In genomic region chr2:54106631-54107454, GRCh38 we compare ENCODE assay signal across 8 cellular contexts. TPM values are rescaled to one million over a fixed set of nuclear protein-coding genes. Genes with fewer than 3 reads are reported as not detected.
DNase-seq lines count a peak whose midpoint lies in the region; ATAC-seq, FAIRE-seq and TF ChIP-seq lines count a peak whose summit lies in the region.

No MANE protein-coding gene starts in this region.

- H3K9me3 Mint-ChIP-seq in activated T-cell treated with anti-CD3 and anti-CD28 coated beads, Interleukin-2, amount 50 U/mL, for 4 hours, result no peaks in the 10 kb centered on the region

- H3K4me3 ChIP-seq in fibroblast of pulmonary artery (replicated peaks; ENCODE audit: low read depth, low read length) (no peak overlapping the region), neuronal stem cell (ENCODE audit: low read length in 2 of 2) (no peak overlapping the region)

- H2BK5ac ChIP-seq in neuronal stem cell (ENCODE audit: low read length), result no peak overlapping the region

- H3K27me3 ChIP-seq in neuronal stem cell (ENCODE audit: control insufficient read depth in 3 of 3, insufficient read depth in 3 of 3, low read depth in 1 of 3, low read length in 3 of 3), result no peaks in the 10 kb centered on the region

- ATAC-seq in HG03066 (IDR thresholded peaks at IDR 0.05; ENCODE audit: low read depth, unreplicated experiment) (peak; percentile 66), HG03025 (IDR thresholded peaks at IDR 0.05; ENCODE audit: low FRiP score, unreplicated experiment) (no peak)
- peak; percentile 69 to 84 for ATAC-seq in activated T-cell treated with anti-CD3 and anti-CD28 coated beads, Interleukin-2, amount 50 U/mL, for 4 hours

- H3K27ac ChIP-seq in neuronal stem cell (replicated peaks; ENCODE audit: low read length), result no peak overlapping the region

- H3K4me3 Mint-ChIP-seq in activated T-cell treated with anti-CD3 and anti-CD28 coated beads, Interleukin-2, amount 50 U/mL, for 4 hours, result no peak overlapping the region

- H4K8ac ChIP-seq in neuronal stem cell (ENCODE audit: low read depth, low read length), result no peak overlapping the region

- H3K9me3 ChIP-seq in neuronal stem cell (replicated peaks in 1 of 2; ENCODE audit: control insufficient read depth in 2 of 2, insufficient read depth in 1 of 2, low read depth in 1 of 2, low read length in 2 of 2), result no peaks in the 10 kb centered on the region

- no peak overlapping the region for H2AK5ac ChIP-seq in neuronal stem cell (ENCODE audit: low read depth, low read length)

- no peaks in the 10 kb centered on the region for H3K36me3 Mint-ChIP-seq in activated T-cell treated with anti-CD3 and anti-CD28 coated beads, Interleukin-2, amount 50 U/mL, for 4 hours (ENCODE audit: insufficient read depth)

- H2AFZ ChIP-seq in neuronal stem cell (ENCODE audit: low read length), result peak overlapping the region; percentile 55

- peaks cover 1 to 5% of the 10 kb centered on the region in 2 donors for H3K4me1 ChIP-seq in neuronal stem cell (ENCODE audit: control insufficient read depth in 2 of 2, insufficient read depth in 1 of 2, low read depth in 1 of 2, low read length in 2 of 2)

- peak; percentile 75 for FAIRE-seq in GM12891 (lab: Jason Lieb, UNC)

- TF ChIP-seq POLR2A in GM12891 (IDR thresholded peaks at IDR 0.05; ENCODE audit: low read depth, low read length), result no peak

- no peak overlapping the region for H3K4ac ChIP-seq in neuronal stem cell (ENCODE audit: low read length)

- H3K9ac ChIP-seq in neuronal stem cell (ENCODE audit: low read depth, low read length, poor library complexity), result no peak overlapping the region

- no peak overlapping the region for H3K14ac ChIP-seq in neuronal stem cell (ENCODE audit: low read length)

- H3K4me2 ChIP-seq in neuronal stem cell (ENCODE audit: insufficient read depth, low read length, poor library complexity, severe bottlenecking), result no peak overlapping the region

- H3K27me3 Mint-ChIP-seq in activated T-cell treated with anti-CD3 and anti-CD28 coated beads, Interleukin-2, amount 50 U/mL, for 4 hours (ENCODE audit: low read depth), result no peaks in the 10 kb centered on the region

- no peak overlapping the region for H2BK12ac ChIP-seq in neuronal stem cell (ENCODE audit: low read length)

- H3K36me3 ChIP-seq in neuronal stem cell (replicated peaks in 1 of 2; ENCODE audit: control insufficient read depth in 2 of 2, insufficient read depth in 2 of 2, low read length in 2 of 2), result no peaks in the 10 kb centered on the region

- no peak overlapping the region for H2BK120ac ChIP-seq in neuronal stem cell (ENCODE audit: low read depth, low read length)

- peak; percentile 71 for TF ChIP-seq CTCF in AG09319 (IDR thresholded peaks at IDR 0.05; ENCODE audit: low read depth, low read length)
- peak; percentile 85 for TF ChIP-seq CTCF in fibroblast of pulmonary artery (IDR thresholded peaks at IDR 0.05; ENCODE audit: low read length, missing control alignments)

- H3K23ac ChIP-seq in neuronal stem cell (ENCODE audit: low read depth, low read length, poor library complexity), result no peak overlapping the region

- no peak overlapping the region for H3K18ac ChIP-seq in neuronal stem cell (ENCODE audit: low read length)

- H4K91ac ChIP-seq in neuronal stem cell (ENCODE audit: low read depth, low read length, poor library complexity), result no peak overlapping the region

- no CpG with 5 or more reads among the region's 12 CpGs for WGBS in neuronal stem cell (ENCODE audit: extremely low coverage in 2 of 2, insufficient read length in 2 of 2, insufficient replicate concordance in 1 of 2), 2 donors

- peaks cover 10% of the 10 kb centered on the region for H3K4me1 Mint-ChIP-seq in activated T-cell treated with anti-CD3 and anti-CD28 coated beads, Interleukin-2, amount 50 U/mL, for 4 hours (ENCODE audit: low read depth)

- DNase-seq in AG09319 (ENCODE audit: extremely low read depth, low read depth), result no peak
- no peak for DNase-seq in GM12891 (ENCODE audit: insufficient read length, low spot score)
- DNase-seq in NCI-H82 (lab: John Stamatoyannopoulos, UW), result peak; percentile 68
- peak; percentile 27 for DNase-seq in activated T-cell treated with anti-CD3 and anti-CD28 coated beads, Interleukin-2, amount 50 U/mL, for 4 hours
- DNase-seq in fibroblast of pulmonary artery (ENCODE audit: low read depth), result peak; percentile 71
- no peak for DNase-seq in neuronal stem cell (ENCODE audit: low spot score)

- no peak overlapping the region for H2BK15ac ChIP-seq in neuronal stem cell (ENCODE audit: low read length)

- no peaks in the 10 kb centered on the region for H3K79me1 ChIP-seq in neuronal stem cell (ENCODE audit: low read depth, low read length)

TF ChIP-seq in GM12891, 5 proteins besides CTCF, POLR2A, EP300 and RAD21:
- TF ChIP-seq PAX5 (IDR thresholded peaks at IDR 0.05; ENCODE audit: insufficient read depth, low read length, severe bottlenecking), result no peak
- TF ChIP-seq TAF1 (IDR thresholded peaks at IDR 0.05; ENCODE audit: low read depth, low read length), result no peak
- TF ChIP-seq POU2F2 (IDR thresholded peaks at IDR 0.05; ENCODE audit: low read depth, low read length), result no peak
- TF ChIP-seq POLR2AphosphoS5 (IDR thresholded peaks at IDR 0.05; ENCODE audit: low read depth, low read length), result no peak

RNA-seq across cellular contexts. Expression of gene ACYP2, which starts 8.6 kb away (rescaled TPM):
- polyA plus RNA-seq in GM12891 (2012; ENCODE audit: low read depth, missing spikeins), result 10.7 TPM
- 1 to 10 TPM; 4.3 to 5.1 (median 5.1) TPM for total RNA-seq in activated T-cell treated with anti-CD3 and anti-CD28 coated beads, Interleukin-2, amount 50 U/mL, for 4 hours
- polyA plus RNA-seq in neuronal stem cell (2013, experiment 1 of 2), result 14.2 TPM
- 14.8 TPM for polyA plus RNA-seq in neuronal stem cell (2013, experiment 2 of 2)

Comparison
In these comparisons a context has a peak if more than half of its experiments do, and no peak if none do; other contexts are left out.
1. DNase-seq: peak in NCI-H82 (single experiment), activated T-cell treated with anti-CD3 and anti-CD28 coated beads, Interleukin-2, amount 50 U/mL, for 4 hours (single experiment) and fibroblast of pulmonary artery (single experiment); none in AG09319 (single experiment), GM12891 (single experiment) and neuronal stem cell (single experiment).